24 cellular contexts compared by ENCODE assay signal in genomic region chr17:59722623-59723022, GRCh38. TPM values are rescaled to one million over a fixed set of nuclear protein-coding genes. Genes with fewer than 3 reads are reported as not detected.
DNase-seq lines count a peak whose midpoint lies in the region; ATAC-seq and TF ChIP-seq lines count a peak whose summit lies in the region.
"Had no signal": no experiment of that assay in that cellular context is flagged by ENCODE, and none has a peak within 500 bp of the region (broad histone marks: within the 10 kb centered on the region; RNA-seq: fewer than 3 reads in every experiment).

No MANE protein-coding gene starts in this region.

- ATAC-seq in stimulated activated effector memory CD8-positive, alpha-beta T cell treated with anti-CD3 and anti-CD28 coated beads, Interleukin-12 subunit alpha, Interleukin-12 subunit beta, amount 100 ng/mL, for 72 hours: no peak
- ATAC-seq in HG03354 (IDR thresholded peaks at IDR 0.05; ENCODE audit: poor library complexity, severe bottlenecking, unreplicated experiment) (no peak), GM21515 (IDR thresholded peaks at IDR 0.05; ENCODE audit: unreplicated experiment) (no peak)
- ATAC-seq: SK-N-SH treated with all-trans-retinoic acid at 6 μM for 48 hours had no signal

- H3K9me3 Mint-ChIP-seq in stimulated activated effector memory CD8-positive, alpha-beta T cell treated with anti-CD3 and anti-CD28 coated beads, Interleukin-12 subunit alpha, Interleukin-12 subunit beta, amount 100 ng/mL, for 72 hours: no peaks in the 10 kb centered on the region
- H3K9me3 Mint-ChIP-seq: CD4-positive, alpha-beta memory T cell; IgD-negative memory B cell had no signal

- H3K27me3 ChIP-seq in duodenal mucosa (ENCODE audit: control insufficient read depth in 1 of 2, insufficient read depth in 2 of 2, low read length in 2 of 2): no peaks in the 10 kb centered on the region
- H3K27me3 ChIP-seq in Peyer's patch: no peaks in the 10 kb centered on the region
- H3K27me3 ChIP-seq: BE2C, MG63 had no signal

- peaks cover 32% of the 10 kb centered on the region for H3K4me1 Mint-ChIP-seq in stimulated activated effector memory CD8-positive, alpha-beta T cell treated with anti-CD3 and anti-CD28 coated beads, Interleukin-12 subunit alpha, Interleukin-12 subunit beta, amount 100 ng/mL, for 72 hours

- no peak for DNase-seq in SK-N-MC (ENCODE audit: low read depth, low spot score)
- no peak for DNase-seq in stimulated activated effector memory CD8-positive, alpha-beta T cell treated with anti-CD3 and anti-CD28 coated beads, Interleukin-12 subunit alpha, Interleukin-12 subunit beta, amount 100 ng/mL, for 72 hours (ENCODE audit: low spot score in 2 of 2)
- DNase-seq in Peyer's patch: no peak
- no peak for DNase-seq in activated gamma-delta T cell treated with Interleukin-2 at 50 U/mL for 16 hours
- DNase-seq: BE2C; Caco-2; CD4-positive, alpha-beta memory T cell; DMS 273 treated with DMSO at 0.1 percent for 48 hours; DMS79 treated with DMSO at 0.1 percent for 48 hours; Kasumi-1; MG63; NCI-H1417; NCI-H187; NCI-H446; NCI-H526; RPMI8226; SHP77 treated with DMSO at 0.1 percent for 48 hours had no signal

- no peak for TF ChIP-seq POLR2A in Peyer's patch (IDR thresholded peaks at IDR 0.05)

- H3K4me1 ChIP-seq in duodenal mucosa (ENCODE audit: control insufficient read depth in 1 of 2, insufficient read depth in 2 of 2, low read length in 2 of 2) (peaks cover 6 to 24% of the 10 kb centered on the region in 2 donors), Peyer's patch (peaks cover 0 to 26% (median 0%) of the 10 kb centered on the region in 4 donors)
- H3K4me1 ChIP-seq: BE2C had no signal

- peak overlapping the region; percentile 3 for H3K27ac Mint-ChIP-seq in stimulated activated effector memory CD8-positive, alpha-beta T cell treated with anti-CD3 and anti-CD28 coated beads, Interleukin-12 subunit alpha, Interleukin-12 subunit beta, amount 100 ng/mL, for 72 hours
- H3K27ac Mint-ChIP-seq: IgD-negative memory B cell had no signal

- H3K36me3 ChIP-seq in SK-N-MC (ENCODE audit: insufficient read depth, low read length) (peaks cover 6% of the 10 kb centered on the region), duodenal mucosa (ENCODE audit: control insufficient read depth in 1 of 2, insufficient read depth in 2 of 2, low read length in 2 of 2) (no peaks in the 10 kb centered on the region), Peyer's patch (no peaks in the 10 kb centered on the region)
- H3K36me3 ChIP-seq: BE2C, HAP-1 had no signal

- H3K9ac ChIP-seq in SK-N-MC (ENCODE audit: insufficient read length) (no peak overlapping the region), duodenal mucosa (ENCODE audit: low read depth in 1 of 2, low read length in 2 of 2) (peak overlapping the region in 1 of 2 donors; percentile 21)

- H3K4me3 Mint-ChIP-seq in stimulated activated effector memory CD8-positive, alpha-beta T cell treated with anti-CD3 and anti-CD28 coated beads, Interleukin-12 subunit alpha, Interleukin-12 subunit beta, amount 100 ng/mL, for 72 hours: no peak overlapping the region
- H3K4me3 Mint-ChIP-seq: CD4-positive, alpha-beta memory T cell; IgD-negative memory B cell had no signal

- peaks cover 7% of the 10 kb centered on the region for H3K36me3 Mint-ChIP-seq in stimulated activated effector memory CD8-positive, alpha-beta T cell treated with anti-CD3 and anti-CD28 coated beads, Interleukin-12 subunit alpha, Interleukin-12 subunit beta, amount 100 ng/mL, for 72 hours

- H3K27ac ChIP-seq in C4-2B (peak overlapping the region; percentile 82), SK-N-MC (peak overlapping the region; percentile 63), duodenal mucosa (ENCODE audit: low read depth, low read length) (peak overlapping the region; percentile 27), Peyer's patch (peak overlapping the region in 2 of 4 donors; percentile 79 to 83)

- H3K4me3 ChIP-seq in SK-N-MC (no peak overlapping the region), duodenal mucosa (ENCODE audit: low read depth in 1 of 2, low read length in 2 of 2) (peak overlapping the region in 1 of 2 donors; percentile 49), Peyer's patch (no peak overlapping the region)
- H3K4me3 ChIP-seq: MG63 had no signal

- no peaks in the 10 kb centered on the region for H3K9me3 ChIP-seq in SK-N-MC (ENCODE audit: low read depth, low read length)
- no peaks in the 10 kb centered on the region for H3K9me3 ChIP-seq in duodenal mucosa (ENCODE audit: control insufficient read depth in 1 of 2, low read length in 2 of 2)
- H3K9me3 ChIP-seq in Peyer's patch: no peaks in the 10 kb centered on the region
- H3K9me3 ChIP-seq: BE2C, Caco-2, HAP-1, MG63 had no signal

- TF ChIP-seq CTCF in C4-2B (conservative IDR thresholded peaks at IDR 0.05): no peak
- no peak for TF ChIP-seq CTCF in Peyer's patch (IDR thresholded peaks at IDR 0.05)

RNA-seq across cellular contexts. Expression of gene VMP1, which starts 15.2 kb away (rescaled TPM):
- total RNA-seq in Peyer's patch: 100 to 1,000 TPM; 228 to 366 (median 332) TPM

RNA-seq across cellular contexts. Expression of gene PTRH2, which starts 15.4 kb away (rescaled TPM):
- total RNA-seq in Peyer's patch: 10 to 100 TPM; 11.7 to 60.2 (median 14.9) TPM
